In genomic region chr10:103933557-103934121, GRCh38 we compare ENCODE assay signal across 20 cellular contexts. TPM values are rescaled to one million over a fixed set of nuclear protein-coding genes. Genes with fewer than 3 reads are reported as not detected.
DNase-seq lines count a peak whose midpoint lies in the region; ATAC-seq, FAIRE-seq and TF ChIP-seq lines count a peak whose summit lies in the region.
"Had no signal": no experiment of that assay in that cellular context is flagged by ENCODE, and none has a peak within 500 bp of the region (broad histone marks: within the 10 kb centered on the region; RNA-seq: fewer than 3 reads in every experiment).

No MANE protein-coding gene starts in this region.

- no peak overlapping the region for H3K4me2 ChIP-seq in HepG2 (ENCODE audit: low read depth, low read length)
- no peak overlapping the region for H3K4me2 ChIP-seq in neural progenitor cell
- H3K4me2 ChIP-seq in mesendoderm (ENCODE audit: low read length), result no peak overlapping the region

- TF ChIP-seq POLR2A in right lobe of liver (IDR thresholded peaks at IDR 0.05) (no peak), HepG2 (IDR thresholded peaks at IDR 0.05; ENCODE audit: insufficient read depth in 1 of 2, low read depth in 2 of 2, low read length in 2 of 2) (no peak)

- FAIRE-seq in HepG2 (lab: Jason Lieb, UNC), result no peak

- no peak overlapping the region for H3K18ac ChIP-seq in mesendoderm (ENCODE audit: low read length)

- no peak overlapping the region for H3K4me3 Mint-ChIP-seq in neural progenitor cell
- H3K4me3 Mint-ChIP-seq: activated naive CD4-positive, alpha-beta T cell treated with anti-CD3 and anti-CD28 coated beads, Interleukin-2, amount 50 U/mL, for 24 hours; H9; immature natural killer cell; stimulated activated naive CD8-positive, alpha-beta T cell treated with anti-CD3 and anti-CD28 coated beads, Interleukin-15, amount 100 ng/mL, for 72 hours; T-cell had no signal

- H3K27ac Mint-ChIP-seq in neural progenitor cell, result no peak overlapping the region
- H3K27ac Mint-ChIP-seq: activated naive CD4-positive, alpha-beta T cell treated with anti-CD3 and anti-CD28 coated beads, Interleukin-2, amount 50 U/mL, for 24 hours; H9; immature natural killer cell; stimulated activated naive CD8-positive, alpha-beta T cell treated with anti-CD3 and anti-CD28 coated beads, Interleukin-15, amount 100 ng/mL, for 72 hours; T-cell had no signal

- H3K27ac ChIP-seq in right lobe of liver, result no peak overlapping the region
- no peak overlapping the region for H3K27ac ChIP-seq in HepG2 (ENCODE audit: extremely low read length, insufficient read depth, low read length)
- peak overlapping the region; percentile 0 for H3K27ac ChIP-seq in cingulate gyrus (ENCODE audit: low read depth, low read length)
- no peak overlapping the region for H3K27ac ChIP-seq in neural progenitor cell
- H3K27ac ChIP-seq in mesendoderm (ENCODE audit: low read depth, low read length), result no peak overlapping the region
- H3K27ac ChIP-seq: neutrophil, uterus had no signal

- no peaks in the 10 kb centered on the region for H3K79me1 ChIP-seq in mesendoderm (ENCODE audit: low read length)

- no peak overlapping the region for H2AK5ac ChIP-seq in mesendoderm (ENCODE audit: low read length)

- H3K27me3 ChIP-seq in right lobe of liver (no peaks in the 10 kb centered on the region), HepG2 (ENCODE audit: control insufficient read depth in 1 of 2, insufficient read depth in 2 of 2, low read length in 2 of 2) (no peaks in the 10 kb centered on the region; a peak in 1 of 5 replicates), neural progenitor cell (no peaks in the 10 kb centered on the region), mesendoderm (ENCODE audit: insufficient read depth, low read length, poor library complexity) (no peaks in the 10 kb centered on the region)
- H3K27me3 ChIP-seq: MG63, neutrophil, uterus had no signal

- no peak for TF ChIP-seq EP300 in HepG2 (IDR thresholded peaks at IDR 0.05; ENCODE audit: low read depth in 2 of 2, low read length in 2 of 2)
- TF ChIP-seq EP300 in HepG2 (CRISPR knock-in tag; IDR thresholded peaks at IDR 0.05; ENCODE audit: borderline replicate concordance), result no peak

- H4K20me1 ChIP-seq in HepG2 (ENCODE audit: insufficient read depth, low read length) (no peaks in the 10 kb centered on the region), neural progenitor cell (ENCODE audit: low read depth) (no peaks in the 10 kb centered on the region)

- no peak overlapping the region for H3K4ac ChIP-seq in mesendoderm (ENCODE audit: low read depth, low read length)

- H3K27me3 Mint-ChIP-seq in neural progenitor cell (ENCODE audit: insufficient read depth, low read depth), result peaks cover 2% of the 10 kb centered on the region
- H3K27me3 Mint-ChIP-seq: activated naive CD4-positive, alpha-beta T cell treated with anti-CD3 and anti-CD28 coated beads, Interleukin-2, amount 50 U/mL, for 24 hours; stimulated activated naive CD8-positive, alpha-beta T cell treated with anti-CD3 and anti-CD28 coated beads, Interleukin-15, amount 100 ng/mL, for 72 hours; T-cell had no signal

- no peak overlapping the region for H3K23ac ChIP-seq in mesendoderm (ENCODE audit: low read length)

- BruUV-seq in HepG2 (replicated peaks; lab: Mats Ljungman, UMichigan), result no TSS peak

- DNase-seq in right lobe of liver, result peak in 2 of 3 donors; percentile 61 to 66
- no peak for DNase-seq in HepG2 (ENCODE audit: low spot score)
- no peak for DNase-seq in neural progenitor cell (ENCODE audit: low spot score)
- no peak for DNase-seq in mesendoderm
- DNase-seq in left colon, result no peak
- DNase-seq in activated CD8-positive, alpha-beta memory T cell treated with anti-CD3 and anti-CD28 coated beads, Interleukin-2, amount 50 U/mL, for 4 hours, result no peak
- DNase-seq: activated CD4-positive, alpha-beta T cell treated with anti-CD3 and anti-CD28 coated beads, Interleukin-2, amount 50 U/mL, for 48 hours; H9; immature natural killer cell; MG63; NCI-H187; stimulated activated CD4-positive, alpha-beta T cell treated with anti-CD3 and anti-CD28 coated beads, Interleukin-1b, Interleukin-23, amount 100 ng/mL, for 48 hours; stimulated activated naive CD8-positive, alpha-beta T cell treated with anti-CD3 and anti-CD28 coated beads, Interleukin-15, amount 100 ng/mL, for 72 hours; T-cell; uterus had no signal

- H3K9me3 Mint-ChIP-seq in neural progenitor cell, result no peaks in the 10 kb centered on the region
- H3K9me3 Mint-ChIP-seq: activated naive CD4-positive, alpha-beta T cell treated with anti-CD3 and anti-CD28 coated beads, Interleukin-2, amount 50 U/mL, for 24 hours; stimulated activated naive CD8-positive, alpha-beta T cell treated with anti-CD3 and anti-CD28 coated beads, Interleukin-15, amount 100 ng/mL, for 72 hours; T-cell had no signal

- H3K4me1 ChIP-seq in right lobe of liver, result no peaks in the 10 kb centered on the region
- peaks cover 13% of the 10 kb centered on the region for H3K4me1 ChIP-seq in HepG2 (ENCODE audit: insufficient read depth, low read length)
- H3K4me1 ChIP-seq in neural progenitor cell, result peaks cover 4% of the 10 kb centered on the region
- peaks cover 4% of the 10 kb centered on the region for H3K4me1 ChIP-seq in mesendoderm (ENCODE audit: control insufficient read depth, low read depth, low read length)
- H3K4me1 ChIP-seq: uterus had no signal

- H2BK5ac ChIP-seq in mesendoderm (ENCODE audit: low read length), result no peak overlapping the region

- TF ChIP-seq CTCF in right lobe of liver (IDR thresholded peaks at IDR 0.05), result no peak
- TF ChIP-seq CTCF in HepG2 (CRISPR knock-in tag; IDR thresholded peaks at IDR 0.05), result no peak
- TF ChIP-seq CTCF in neural progenitor cell (IDR thresholded peaks at IDR 0.05), result no peak

- no peak overlapping the region for H4K8ac ChIP-seq in mesendoderm (ENCODE audit: low read depth, low read length)

- H3K36me3 ChIP-seq in right lobe of liver (no peaks in the 10 kb centered on the region), HepG2 (replicated peaks in 1 of 2; ENCODE audit: control insufficient read depth in 1 of 2, insufficient read depth in 2 of 2, low read length in 2 of 2) (no peaks in the 10 kb centered on the region), neural progenitor cell (no peaks in the 10 kb centered on the region), mesendoderm (ENCODE audit: control insufficient read depth, insufficient read depth, low read length) (no peaks in the 10 kb centered on the region)
- H3K36me3 ChIP-seq: MG63, neutrophil, uterus had no signal

- no peak overlapping the region for H2BK120ac ChIP-seq in mesendoderm (ENCODE audit: low read depth, low read length)

- no peak overlapping the region for H2BK15ac ChIP-seq in mesendoderm (replicated peaks; ENCODE audit: low read depth)

- intact Hi-C loops in right lobe of liver (cut with DNase I) (no loop called here), HepG2 (cut with micrococcal nuclease; ENCODE audit: unreplicated experiment) (no loop called here), left colon (cut with DNase I, micrococcal nuclease) (no loop called here)

- no peak overlapping the region for H4K5ac ChIP-seq in mesendoderm (ENCODE audit: low read length)

- H3K4me1 Mint-ChIP-seq in neural progenitor cell, result peaks cover 7% of the 10 kb centered on the region
- H3K4me1 Mint-ChIP-seq: activated naive CD4-positive, alpha-beta T cell treated with anti-CD3 and anti-CD28 coated beads, Interleukin-2, amount 50 U/mL, for 24 hours; immature natural killer cell; stimulated activated naive CD8-positive, alpha-beta T cell treated with anti-CD3 and anti-CD28 coated beads, Interleukin-15, amount 100 ng/mL, for 72 hours had no signal

- CTCF ChIA-PET in HepG2 (lab: Yijun Ruan, JAX; ENCODE audit: low intra/inter-chr PET ratio, low total read pairs), result no interaction called here

- H3K79me2 ChIP-seq in HepG2 (ENCODE audit: insufficient read depth, low read length) (no peaks in the 10 kb centered on the region), neural progenitor cell (ENCODE audit: low read depth) (no peaks in the 10 kb centered on the region), mesendoderm (ENCODE audit: control insufficient read depth, insufficient read depth, low read length) (no peaks in the 10 kb centered on the region)

- POLR2A ChIA-PET in HepG2 (lab: Yijun Ruan, JAX), result no interaction called here

- H3K36me3 Mint-ChIP-seq in neural progenitor cell, result no peaks in the 10 kb centered on the region
- H3K36me3 Mint-ChIP-seq: activated naive CD4-positive, alpha-beta T cell treated with anti-CD3 and anti-CD28 coated beads, Interleukin-2, amount 50 U/mL, for 24 hours; T-cell had no signal

- no peak overlapping the region for H2AFZ ChIP-seq in HepG2 (ENCODE audit: low read length)
- peak overlapping the region; percentile 52 for H2AFZ ChIP-seq in neural progenitor cell (replicated peaks)

- H3K4me3 ChIP-seq in right lobe of liver (no peak overlapping the region), HepG2 (replicated peaks in 1 of 3; ENCODE audit: insufficient read depth in 1 of 3, low read depth in 2 of 3, low read length in 3 of 3) (no peak overlapping the region), neural progenitor cell (no peak overlapping the region), mesendoderm (ENCODE audit: low read length) (no peak overlapping the region)
- H3K4me3 ChIP-seq: MG63, uterus had no signal

- 55% methylated on average over 2 of the region's 4 CpGs for WGBS in right lobe of liver (ENCODE audit: insufficient coverage, low coverage, low lambda C conversion rate, missing lambda C conversion rate)
- 47% methylated on average over 3 of the region's 4 CpGs for WGBS in HepG2 (ENCODE audit: low lambda C conversion rate)
- WGBS in mesendoderm (ENCODE audit: extremely low coverage, insufficient coverage, low lambda C conversion rate), result no CpG with 5 or more reads among the region's 4 CpGs

- H3K9ac ChIP-seq in HepG2 (ENCODE audit: insufficient read depth, low read depth, low read length) (no peak overlapping the region), neural progenitor cell (no peak overlapping the region), mesendoderm (ENCODE audit: low read length) (no peak overlapping the region)

- TF ChIP-seq RAD21 in HepG2 (CRISPR knock-in tag; IDR thresholded peaks at IDR 0.05), result no peak

- in situ Hi-C loops in HepG2 (cut with HindIII; ENCODE audit: extremely low pct_ligation_motif_present, low pct_unique_long_range_greater_than_20kb), result no loop called here

- peak; percentile 67 to 90 (median 76) for ATAC-seq in right lobe of liver
- ATAC-seq in HepG2, result no peak
- no peak for ATAC-seq in left colon
- ATAC-seq in GM18511 (IDR thresholded peaks at IDR 0.05; ENCODE audit: unreplicated experiment), result no peak
- ATAC-seq: esophagus mucosa; stimulated activated naive CD8-positive, alpha-beta T cell treated with anti-CD3 and anti-CD28 coated beads, Interleukin-15, amount 100 ng/mL, for 72 hours; T-cell had no signal

- H3K9me3 ChIP-seq in right lobe of liver (no peaks in the 10 kb centered on the region), HepG2 (ENCODE audit: low read length) (no peaks in the 10 kb centered on the region), neural progenitor cell (ENCODE audit: low read depth) (no peaks in the 10 kb centered on the region)
- H3K9me3 ChIP-seq: MG63, neutrophil, uterus had no signal

- H3K56ac ChIP-seq in mesendoderm (ENCODE audit: low read length), result no peak overlapping the region

- H3F3A ChIP-seq in neural progenitor cell (ENCODE audit: low read depth), result no peaks in the 10 kb centered on the region

RNA-seq across cellular contexts. Expression of gene STN1, which starts 15.7 kb away (rescaled TPM):
- total RNA-seq in right lobe of liver, result 10 to 100 TPM in 2 of 6 experiments, 1 to 10 TPM in 4; 6.1 to 13.3 (median 6.6) TPM
- 22.7 and 27.7 TPM in 2 replicates for total RNA-seq in HepG2 (2016; rRNA removed; fragmentation: Illumina TruSeq; extraction: Trizol)
- total RNA-seq in HepG2 (2016; cell fraction: cytosol; rRNA removed; fragmentation: Illumina TruSeq; extraction: Trizol; ENCODE audit: low read depth), result 24.8 and 40.6 TPM in 2 replicates
- 23.6 and 24.6 TPM in 2 replicates for total RNA-seq in HepG2 (2016; cell fraction: insoluble cytoplasmic fraction; rRNA removed; fragmentation: Illumina TruSeq; extraction: Trizol)
- 43.8 and 49.6 TPM in 2 replicates for total RNA-seq in HepG2 (2016; cell fraction: membrane; rRNA removed; fragmentation: Illumina TruSeq; extraction: Trizol)
- 10.8 and 12.6 TPM in 2 replicates for total RNA-seq in HepG2 (2016; cell fraction: nucleus; rRNA removed; fragmentation: Illumina TruSeq; extraction: Trizol)
- polyA plus RNA-seq in HepG2 (2011; rRNA removed), result 17.6 and 19.9 TPM in 2 replicates
- 15.3 and 18.7 TPM in 2 replicates for polyA plus RNA-seq in HepG2 (2011; cell fraction: cytosol; rRNA removed)
- 7.9 and 9.7 TPM in 2 replicates for polyA plus RNA-seq in HepG2 (2011; cell fraction: nucleus; rRNA removed)
- polyA plus RNA-seq in HepG2 (2012), result 14.9 and 15.6 TPM in 2 replicates
- polyA plus RNA-seq in HepG2 (2016; cell fraction: cytosol; fragmentation: Illumina TruSeq; extraction: Trizol; ENCODE audit: low read depth), result 29.4 and 42.1 TPM in 2 replicates
- polyA plus RNA-seq in HepG2 (2016; cell fraction: insoluble cytoplasmic fraction; fragmentation: Illumina TruSeq; extraction: Trizol; ENCODE audit: low read depth), result 21.3 and 22.4 TPM in 2 replicates
- polyA plus RNA-seq in HepG2 (2016; cell fraction: membrane; fragmentation: Illumina TruSeq; extraction: Trizol; ENCODE audit: low read depth), result 32.1 and 40.0 TPM in 2 replicates
- polyA plus RNA-seq in HepG2 (2016; cell fraction: nucleus; fragmentation: Illumina TruSeq; extraction: Trizol; ENCODE audit: insufficient read depth, low read depth), result 10.7 and 14.3 TPM in 2 replicates
- polyA minus RNA-seq in HepG2 (2011; rRNA and poly(A)+ RNA removed; ENCODE audit: low replicate concordance), result 5.9 and 12.3 TPM in 2 replicates
- 6.5 and 7.4 TPM in 2 replicates for polyA minus RNA-seq in HepG2 (2011; cell fraction: cytosol; rRNA and poly(A)+ RNA removed)
- polyA minus RNA-seq in HepG2 (2011; cell fraction: nucleus; rRNA and poly(A)+ RNA removed), result 9.8 and 14.5 TPM in 2 replicates
- total RNA-seq in neural progenitor cell (ENCODE audit: low replicate concordance), result 26.4 and 32.0 TPM in 2 replicates
- polyA plus RNA-seq in mesendoderm (2013, experiment 1 of 2), result 7.1 TPM
- 7.3 TPM for polyA plus RNA-seq in mesendoderm (2013, experiment 2 of 2)
- total RNA-seq in left colon, result 10 to 100 TPM; 24.4 to 25.7 TPM

RNA-seq across cellular contexts. Expression of gene SLK, which starts 33.3 kb away (rescaled TPM):
- 10 to 100 TPM in 5 of 6 experiments, 1 to 10 TPM in 1; 7.9 to 16.3 (median 13.0) TPM for total RNA-seq in right lobe of liver
- 22.8 and 35.0 TPM in 2 replicates for total RNA-seq in HepG2 (2016; rRNA removed; fragmentation: Illumina TruSeq; extraction: Trizol)
- 8.1 and 9.1 TPM in 2 replicates for total RNA-seq in HepG2 (2016; cell fraction: cytosol; rRNA removed; fragmentation: Illumina TruSeq; extraction: Trizol; ENCODE audit: low read depth)
- 21.6 and 34.9 TPM in 2 replicates for total RNA-seq in HepG2 (2016; cell fraction: insoluble cytoplasmic fraction; rRNA removed; fragmentation: Illumina TruSeq; extraction: Trizol)
- total RNA-seq in HepG2 (2016; cell fraction: membrane; rRNA removed; fragmentation: Illumina TruSeq; extraction: Trizol), result 6.4 and 7.4 TPM in 2 replicates
- total RNA-seq in HepG2 (2016; cell fraction: nucleus; rRNA removed; fragmentation: Illumina TruSeq; extraction: Trizol), result 17.5 and 20.8 TPM in 2 replicates
- polyA plus RNA-seq in HepG2 (2011; rRNA removed), result 3.4 and 3.7 TPM in 2 replicates
- polyA plus RNA-seq in HepG2 (2011; cell fraction: cytosol; rRNA removed), result 1.5 and 2.6 TPM in 2 replicates
- polyA plus RNA-seq in HepG2 (2011; cell fraction: nucleus; rRNA removed), result 2.7 and 3.1 TPM in 2 replicates
- 10.9 and 14.4 TPM in 2 replicates for polyA plus RNA-seq in HepG2 (2012)
- polyA plus RNA-seq in HepG2 (2016; cell fraction: cytosol; fragmentation: Illumina TruSeq; extraction: Trizol; ENCODE audit: low read depth), result 0.28 and 0.47 TPM in 2 replicates
- 19.7 and 21.4 TPM in 2 replicates for polyA plus RNA-seq in HepG2 (2016; cell fraction: insoluble cytoplasmic fraction; fragmentation: Illumina TruSeq; extraction: Trizol; ENCODE audit: low read depth)
- polyA plus RNA-seq in HepG2 (2016; cell fraction: membrane; fragmentation: Illumina TruSeq; extraction: Trizol; ENCODE audit: low read depth), result 1.7 and 2.0 TPM in 2 replicates
- polyA plus RNA-seq in HepG2 (2016; cell fraction: nucleus; fragmentation: Illumina TruSeq; extraction: Trizol; ENCODE audit: insufficient read depth, low read depth), result 12.7 and 13.6 TPM in 2 replicates
- 2.8 and 10.1 TPM in 2 replicates for polyA minus RNA-seq in HepG2 (2011; rRNA and poly(A)+ RNA removed; ENCODE audit: low replicate concordance)
- polyA minus RNA-seq in HepG2 (2011; cell fraction: cytosol; rRNA and poly(A)+ RNA removed), result 10.0 and 12.9 TPM in 2 replicates
- 17.9 and 21.1 TPM in 2 replicates for polyA minus RNA-seq in HepG2 (2011; cell fraction: nucleus; rRNA and poly(A)+ RNA removed)
- total RNA-seq in neural progenitor cell (ENCODE audit: low replicate concordance), result 33.5 and 42.7 TPM in 2 replicates
- polyA plus RNA-seq in mesendoderm (2013, experiment 1 of 2), result 14.4 TPM
- polyA plus RNA-seq in mesendoderm (2013, experiment 2 of 2), result 14.8 TPM
- 10 to 100 TPM; 42.1 to 53.9 TPM for total RNA-seq in left colon

Comparison
In these comparisons a context has a peak if more than half of its experiments do, and no peak if none do; other contexts are left out.
1. ATAC-seq: peak in right lobe of liver (4 of 4); none in HepG2 (single experiment), left colon (single experiment) and GM18511 (single experiment).
2. DNase-seq: peak in right lobe of liver (2 of 3); none in HepG2 (single experiment), neural progenitor cell (single experiment), mesendoderm (single experiment), left colon (0 of 2) and activated CD8-positive, alpha-beta memory T cell treated with anti-CD3 and anti-CD28 coated beads, Interleukin-2, amount 50 U/mL, for 4 hours (single experiment).